Comparison of ENCODE assay signal across 27 cellular contexts in genomic region chr6:139523986-139524385, GRCh38.
"Had no signal": no experiment of that assay in that cellular context is flagged by ENCODE, and none has a peak within 500 bp of the region (broad histone marks: within the 10 kb centered on the region; RNA-seq: fewer than 3 reads in every experiment).

No MANE protein-coding gene starts in this region.

- H3K27ac ChIP-seq: neural progenitor cell, ovary, parathyroid adenoma, psoas muscle, right lobe of liver, sigmoid colon, stomach, thoracic aorta, thyroid gland, tibial nerve, upper lobe of left lung had no signal

- H3K4me1 Mint-ChIP-seq: natural killer cell, neural progenitor cell had no signal

- H3K4me3 Mint-ChIP-seq: natural killer cell; nephron; neural progenitor cell; stimulated activated effector memory CD8-positive, alpha-beta T cell treated with anti-CD3 and anti-CD28 coated beads, Interleukin-12 subunit alpha, Interleukin-12 subunit beta, amount 100 ng/mL, for 72 hours; stimulated activated naive B cell treated with anti-CD40 and anti-IgM and Interleukin-4, amounts not matched to agents 10 μg/mL and 1 μg/mL and 100 μg/mL, for 72 hours; stimulated activated naive CD8-positive, alpha-beta T cell treated with anti-CD3 and anti-CD28 coated beads, Interleukin-15, Interleukin-2, amounts not matched to agents 100 ng/mL and 50 ng/mL, for 24 hours had no signal

- H3K9ac ChIP-seq: neural progenitor cell, parathyroid adenoma had no signal

- H3K9me3 ChIP-seq: ovary, psoas muscle, right lobe of liver, sigmoid colon, stomach, thoracic aorta, thyroid gland, tibial nerve, upper lobe of left lung had no signal

- H3K27ac Mint-ChIP-seq: natural killer cell; nephron; neural progenitor cell; progenitor cell of endocrine pancreas; stimulated activated effector memory CD8-positive, alpha-beta T cell treated with anti-CD3 and anti-CD28 coated beads, Interleukin-12 subunit alpha, Interleukin-12 subunit beta, amount 100 ng/mL, for 72 hours; stimulated activated naive B cell treated with anti-CD40 and anti-IgM and Interleukin-4, amounts not matched to agents 10 μg/mL and 1 μg/mL and 100 μg/mL, for 72 hours; stimulated activated naive CD8-positive, alpha-beta T cell treated with anti-CD3 and anti-CD28 coated beads, Interleukin-15, Interleukin-2, amounts not matched to agents 100 ng/mL and 50 ng/mL, for 24 hours had no signal

- H3K27me3 Mint-ChIP-seq: progenitor cell of endocrine pancreas had no signal

- H3K36me3 Mint-ChIP-seq: natural killer cell; neural progenitor cell; stimulated activated effector memory CD8-positive, alpha-beta T cell treated with anti-CD3 and anti-CD28 coated beads, Interleukin-12 subunit alpha, Interleukin-12 subunit beta, amount 100 ng/mL, for 72 hours had no signal

- H3K36me3 ChIP-seq: neural progenitor cell, ovary, right lobe of liver, sigmoid colon, stomach, thoracic aorta, thyroid gland, tibial nerve, upper lobe of left lung had no signal

- H3K9me3 Mint-ChIP-seq: natural killer cell; nephron; stimulated activated effector memory CD8-positive, alpha-beta T cell treated with anti-CD3 and anti-CD28 coated beads, Interleukin-12 subunit alpha, Interleukin-12 subunit beta, amount 100 ng/mL, for 72 hours had no signal

- DNase-seq: natural killer cell; occipital lobe; ovary; posterior cingulate gyrus; psoas muscle; right cardiac atrium; right lobe of liver; sigmoid colon; small intestine; stimulated activated CD4-positive, alpha-beta T cell treated with anti-CD3 and anti-CD28 coated beads, Interleukin-15, amount 100 ng/mL, for 24 hours; stimulated activated CD4-positive, alpha-beta T cell treated with anti-CD3 and anti-CD28 coated beads, Interleukin-2, amount 100 ng/mL, for 24 hours; stimulated activated CD4-positive, alpha-beta T cell treated with anti-CD3 and anti-CD28 coated beads, Interleukin-2, amount 100 ng/mL, for 48 hours; stimulated activated CD4-positive, alpha-beta T cell treated with anti-CD3 and anti-CD28 coated beads, Interleukin-4, amount 100 ng/mL, for 24 hours; stimulated activated naive B cell treated with anti-CD40 and anti-IgM and Interleukin-4, amounts not matched to agents 10 μg/mL and 1 μg/mL and 100 μg/mL, for 72 hours; stimulated activated naive CD4-positive, alpha-beta T cell treated with Interleukin-2 at 50 U/mL for 16 hours; stomach; thyroid gland; trophoblast cell; upper lobe of left lung had no signal

- H3K4me3 ChIP-seq: neural progenitor cell, ovary, psoas muscle, right lobe of liver, sigmoid colon, stomach, thoracic aorta, thyroid gland, tibial nerve, upper lobe of left lung had no signal
